In the genomic region with DNA sequence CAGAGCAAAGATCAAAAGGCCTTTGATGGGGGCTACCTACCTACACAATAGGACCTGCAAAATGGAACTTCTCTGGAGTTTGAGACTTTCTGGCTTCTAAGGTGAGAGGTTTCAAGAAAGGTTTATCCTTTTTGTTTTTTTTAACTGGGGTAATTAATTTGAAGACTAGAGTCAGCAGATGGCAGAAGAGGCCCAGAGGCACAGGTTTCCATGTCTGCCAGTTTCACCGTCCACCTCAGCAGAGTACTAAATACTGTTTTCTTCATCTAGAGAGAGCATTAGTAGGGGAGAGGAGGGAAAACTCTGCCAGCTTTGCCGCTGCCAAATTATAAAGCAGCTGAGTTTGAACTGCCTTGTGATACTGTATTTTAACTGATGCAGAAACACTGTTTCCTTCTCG, we compare ENCODE assay signal across 2 cellular contexts.
TF ChIP-seq lines count a peak whose summit lies in the region.

No MANE protein-coding gene starts in this region.

TF ChIP-seq in GM23338, 12 proteins besides CTCF, POLR2A, EP300 and RAD21:
- TF ChIP-seq POLR2AphosphoS5 (IDR thresholded peaks at IDR 0.05; ENCODE audit: low read depth), result no peak
- TF ChIP-seq, protein P1, sequence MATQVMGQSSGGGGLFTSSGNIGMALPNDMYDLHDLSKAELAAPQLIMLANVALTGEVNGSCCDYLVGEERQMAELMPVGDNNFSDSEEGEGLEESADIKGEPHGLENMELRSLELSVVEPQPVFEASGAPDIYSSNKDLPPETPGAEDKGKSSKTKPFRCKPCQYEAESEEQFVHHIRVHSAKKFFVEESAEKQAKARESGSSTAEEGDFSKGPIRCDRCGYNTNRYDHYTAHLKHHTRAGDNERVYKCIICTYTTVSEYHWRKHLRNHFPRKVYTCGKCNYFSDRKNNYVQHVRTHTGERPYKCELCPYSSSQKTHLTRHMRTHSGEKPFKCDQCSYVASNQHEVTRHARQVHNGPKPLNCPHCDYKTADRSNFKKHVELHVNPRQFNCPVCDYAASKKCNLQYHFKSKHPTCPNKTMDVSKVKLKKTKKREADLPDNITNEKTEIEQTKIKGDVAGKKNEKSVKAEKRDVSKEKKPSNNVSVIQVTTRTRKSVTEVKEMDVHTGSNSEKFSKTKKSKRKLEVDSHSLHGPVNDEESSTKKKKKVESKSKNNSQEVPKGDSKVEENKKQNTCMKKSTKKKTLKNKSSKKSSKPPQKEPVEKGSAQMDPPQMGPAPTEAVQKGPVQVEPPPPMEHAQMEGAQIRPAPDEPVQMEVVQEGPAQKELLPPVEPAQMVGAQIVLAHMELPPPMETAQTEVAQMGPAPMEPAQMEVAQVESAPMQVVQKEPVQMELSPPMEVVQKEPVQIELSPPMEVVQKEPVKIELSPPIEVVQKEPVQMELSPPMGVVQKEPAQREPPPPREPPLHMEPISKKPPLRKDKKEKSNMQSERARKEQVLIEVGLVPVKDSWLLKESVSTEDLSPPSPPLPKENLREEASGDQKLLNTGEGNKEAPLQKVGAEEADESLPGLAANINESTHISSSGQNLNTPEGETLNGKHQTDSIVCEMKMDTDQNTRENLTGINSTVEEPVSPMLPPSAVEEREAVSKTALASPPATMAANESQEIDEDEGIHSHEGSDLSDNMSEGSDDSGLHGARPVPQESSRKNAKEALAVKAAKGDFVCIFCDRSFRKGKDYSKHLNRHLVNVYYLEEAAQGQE (IDR thresholded peaks at IDR 0.05; ENCODE audit: unreplicated experiment), result no peak
- no peak for TF ChIP-seq JUNB (IDR thresholded peaks at IDR 0.05; ENCODE audit: unreplicated experiment)
- TF ChIP-seq EZH2 (IDR thresholded peaks at IDR 0.05; ENCODE audit: low read depth, unreplicated experiment), result no peak

TF ChIP-seq in WTC11, 78 proteins besides CTCF, POLR2A, EP300 and RAD21:
- TF ChIP-seq FOXP1 (CRISPR knock-in tag; IDR thresholded peaks at IDR 0.05; ENCODE audit: borderline replicate concordance) (no peak), ZBTB21 (CRISPR knock-in tag; IDR thresholded peaks at IDR 0.05; ENCODE audit: borderline replicate concordance) (no peak), NFE2L1 (CRISPR knock-in tag; IDR thresholded peaks at IDR 0.05) (no peak), GRHL2 (CRISPR knock-in tag; IDR thresholded peaks at IDR 0.05; ENCODE audit: insufficient replicate concordance, severe bottlenecking) (no peak), JUN (CRISPR knock-in tag; IDR thresholded peaks at IDR 0.05) (no peak), RELA (CRISPR knock-in tag; IDR thresholded peaks at IDR 0.05; ENCODE audit: borderline replicate concordance) (no peak), HMGA2 (CRISPR knock-in tag; IDR thresholded peaks at IDR 0.05) (no peak), ZNF416 (CRISPR knock-in tag; IDR thresholded peaks at IDR 0.05) (no peak), ZNF671 (CRISPR knock-in tag; IDR thresholded peaks at IDR 0.05) (no peak)
- TF ChIP-seq, protein P2, sequence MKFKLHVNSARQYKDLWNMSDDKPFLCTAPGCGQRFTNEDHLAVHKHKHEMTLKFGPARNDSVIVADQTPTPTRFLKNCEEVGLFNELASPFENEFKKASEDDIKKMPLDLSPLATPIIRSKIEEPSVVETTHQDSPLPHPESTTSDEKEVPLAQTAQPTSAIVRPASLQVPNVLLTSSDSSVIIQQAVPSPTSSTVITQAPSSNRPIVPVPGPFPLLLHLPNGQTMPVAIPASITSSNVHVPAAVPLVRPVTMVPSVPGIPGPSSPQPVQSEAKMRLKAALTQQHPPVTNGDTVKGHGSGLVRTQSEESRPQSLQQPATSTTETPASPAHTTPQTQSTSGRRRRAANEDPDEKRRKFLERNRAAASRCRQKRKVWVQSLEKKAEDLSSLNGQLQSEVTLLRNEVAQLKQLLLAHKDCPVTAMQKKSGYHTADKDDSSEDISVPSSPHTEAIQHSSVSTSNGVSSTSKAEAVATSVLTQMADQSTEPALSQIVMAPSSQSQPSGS (CRISPR knock-in tag; IDR thresholded peaks at IDR 0.05; ENCODE audit: borderline replicate concordance, low read depth), result no peak
- TF ChIP-seq, protein P3, sequence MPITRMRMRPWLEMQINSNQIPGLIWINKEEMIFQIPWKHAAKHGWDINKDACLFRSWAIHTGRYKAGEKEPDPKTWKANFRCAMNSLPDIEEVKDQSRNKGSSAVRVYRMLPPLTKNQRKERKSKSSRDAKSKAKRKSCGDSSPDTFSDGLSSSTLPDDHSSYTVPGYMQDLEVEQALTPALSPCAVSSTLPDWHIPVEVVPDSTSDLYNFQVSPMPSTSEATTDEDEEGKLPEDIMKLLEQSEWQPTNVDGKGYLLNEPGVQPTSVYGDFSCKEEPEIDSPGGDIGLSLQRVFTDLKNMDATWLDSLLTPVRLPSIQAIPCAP (CRISPR knock-in tag; IDR thresholded peaks at IDR 0.05), result no peak
- TF ChIP-seq, protein P4, sequence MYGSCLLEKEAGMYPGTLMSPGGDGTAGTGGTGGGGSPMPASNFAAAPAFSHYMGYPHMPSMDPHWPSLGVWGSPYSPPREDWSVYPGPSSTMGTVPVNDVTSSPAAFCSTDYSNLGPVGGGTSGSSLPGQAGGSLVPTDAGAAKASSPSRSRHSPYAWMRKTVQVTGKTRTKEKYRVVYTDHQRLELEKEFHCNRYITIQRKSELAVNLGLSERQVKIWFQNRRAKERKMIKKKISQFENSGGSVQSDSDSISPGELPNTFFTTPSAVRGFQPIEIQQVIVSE (CRISPR knock-in tag; IDR thresholded peaks at IDR 0.05; ENCODE audit: borderline replicate concordance), result no peak
